Comparison of ENCODE assay signal across 25 cellular contexts in the genomic region with DNA sequence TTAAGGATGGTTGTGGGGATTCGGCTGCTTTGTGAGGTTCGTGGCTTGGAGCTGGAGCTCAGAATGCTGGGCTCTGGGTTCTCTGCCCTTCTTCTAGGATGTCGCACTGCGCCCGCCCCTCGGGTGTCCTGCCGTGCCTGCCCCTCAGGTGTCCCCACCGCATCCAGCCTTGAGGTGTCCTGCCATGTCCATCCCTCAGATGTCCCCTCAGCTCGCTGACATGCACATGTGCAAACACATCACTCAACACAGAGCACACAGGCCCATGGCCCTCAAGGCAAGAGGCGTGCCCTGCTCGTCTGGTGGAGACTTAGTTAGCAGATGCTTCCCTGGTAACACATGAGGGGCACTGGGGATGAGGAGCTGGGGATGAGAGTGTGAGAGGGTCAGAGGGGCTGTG.
DNase-seq lines count a peak whose midpoint lies in the region; ATAC-seq, FAIRE-seq and TF ChIP-seq lines count a peak whose summit lies in the region.
"Had no signal": no experiment of that assay in that cellular context is flagged by ENCODE, and none has a peak within 500 bp of the region (broad histone marks: within the 10 kb centered on the region; RNA-seq: fewer than 3 reads in every experiment).

No MANE protein-coding gene starts in this region.

- H3K4me3 ChIP-seq in bronchial epithelial cell (ENCODE audit: low read depth, low read length) (no peak overlapping the region), lower lobe of right lung (no peak overlapping the region)
- H3K4me3 ChIP-seq in CD8-positive, alpha-beta T cell (ENCODE audit: low read depth, low read length), result no peak overlapping the region

- ATAC-seq in lower lobe of right lung, result no peak
- no peak for ATAC-seq in CD8-positive, alpha-beta T cell
- ATAC-seq: HepG2, Panc1 had no signal

- no peaks in the 10 kb centered on the region for H3K36me3 ChIP-seq in bronchial epithelial cell (ENCODE audit: control insufficient read depth, insufficient read depth, low read length)
- no peaks in the 10 kb centered on the region for H3K36me3 ChIP-seq in lower lobe of right lung
- no peaks in the 10 kb centered on the region for H3K36me3 ChIP-seq in CD8-positive, alpha-beta T cell (ENCODE audit: insufficient read depth, low read length)

- no peak overlapping the region for H3K27ac Mint-ChIP-seq in CD8-positive, alpha-beta T cell
- H3K27ac Mint-ChIP-seq: B cell had no signal

- CTCF ChIA-PET in CD8-positive, alpha-beta T cell (lab: Charles Lee), result no interaction called here

- FAIRE-seq in bronchial epithelial cell (lab: Jason Lieb, UNC) (peak; percentile 81), urothelium cell line (lab: Jason Lieb, UNC) (peak; percentile 44)
- FAIRE-seq: GM18507, HepG2 had no signal

- H3K27ac ChIP-seq in lower lobe of right lung, result no peak overlapping the region
- H3K27ac ChIP-seq in CD8-positive, alpha-beta T cell (ENCODE audit: low read depth, low read length), result no peak overlapping the region
- H3K27ac ChIP-seq: 22Rv1, C4-2B, HL-60 had no signal

- POLR2A ChIA-PET in CD8-positive, alpha-beta T cell (lab: Charles Lee), result no interaction called here

- H3K27me3 ChIP-seq in bronchial epithelial cell (ENCODE audit: control insufficient read depth, insufficient read depth, low read length) (no peaks in the 10 kb centered on the region), lower lobe of right lung (ENCODE audit: low read depth) (no peaks in the 10 kb centered on the region)
- no peaks in the 10 kb centered on the region for H3K27me3 ChIP-seq in CD8-positive, alpha-beta T cell (ENCODE audit: insufficient read depth, low read length)

- H3K4me3 Mint-ChIP-seq in CD8-positive, alpha-beta T cell, result no peak overlapping the region
- H3K4me3 Mint-ChIP-seq: B cell had no signal

- H3K27me3 Mint-ChIP-seq in CD8-positive, alpha-beta T cell (ENCODE audit: low read depth), result no peaks in the 10 kb centered on the region
- H3K27me3 Mint-ChIP-seq: B cell had no signal

- DNase-seq in activated effector memory CD4-positive, alpha-beta T cell treated with anti-CD3 and anti-CD28 coated beads, Interleukin-2, amount 50 U/mL, for 16 hours, result peak; percentile 51
- no peak for DNase-seq in activated effector memory CD4-positive, alpha-beta T cell treated with Interleukin-2 at 50 U/mL for 16 hours
- DNase-seq in bronchial epithelial cell (ENCODE audit: low read depth), result no peak
- DNase-seq in lower lobe of right lung, result peak; percentile 41
- no peak for DNase-seq in urothelium cell line (ENCODE audit: low spot score)
- no peak for DNase-seq in activated T-cell treated with anti-CD3 and anti-CD28 coated beads, Interleukin-2, amount 50 U/mL, for 48 hours
- no peak for DNase-seq in CD8-positive, alpha-beta T cell
- DNase-seq in stimulated activated CD4-positive, alpha-beta T cell treated with anti-CD3 and anti-CD28 coated beads, Interleukin-15, amount 100 ng/mL, for 24 hours, result no peak
- DNase-seq: DMS153, H7, Karpas-422, NCI-H1092, NCI-H1417 treated with DMSO at 0.1 percent for 48 hours, NCI-H1694 treated with DMSO at 0.1 percent for 48 hours, NCI-H2081, NCI-H2227 treated with DMSO at 0.1 percent for 48 hours, NCI-H526 treated with DMSO at 0.1 percent for 48 hours, SIG-M5 had no signal

- peaks cover 2% of the 10 kb centered on the region for H3K4me1 Mint-ChIP-seq in CD8-positive, alpha-beta T cell (ENCODE audit: low read depth)

- no peak for TF ChIP-seq CTCF in bronchial epithelial cell (IDR thresholded peaks at IDR 0.05; ENCODE audit: insufficient read depth, low read length, severe bottlenecking)
- TF ChIP-seq CTCF in lower lobe of right lung (IDR thresholded peaks at IDR 0.05), result no peak
- no peak for TF ChIP-seq CTCF in CD8-positive, alpha-beta T cell (IDR thresholded peaks at IDR 0.05)

- intact Hi-C loops in lower lobe of right lung (cut with DNase I), result no loop called here
- intact Hi-C loops in CD8-positive, alpha-beta T cell (cut with DNase I, micrococcal nuclease), result no loop called here

- no peaks in the 10 kb centered on the region for H3K9me3 Mint-ChIP-seq in CD8-positive, alpha-beta T cell

- H3K9me3 ChIP-seq in lower lobe of right lung, result no peaks in the 10 kb centered on the region
- H3K9me3 ChIP-seq in CD8-positive, alpha-beta T cell (ENCODE audit: low read length), result no peaks in the 10 kb centered on the region

- peaks cover 10% of the 10 kb centered on the region for H3K36me3 Mint-ChIP-seq in CD8-positive, alpha-beta T cell

- H3K4me1 ChIP-seq in lower lobe of right lung, result no peaks in the 10 kb centered on the region
- no peaks in the 10 kb centered on the region for H3K4me1 ChIP-seq in CD8-positive, alpha-beta T cell (ENCODE audit: insufficient read depth, low read length)

Comparison
In these comparisons a context has a peak if more than half of its experiments do, and no peak if none do; other contexts are left out.
1. DNase-seq: peak in activated effector memory CD4-positive, alpha-beta T cell treated with anti-CD3 and anti-CD28 coated beads, Interleukin-2, amount 50 U/mL, for 16 hours (single experiment) and lower lobe of right lung (single experiment); none in activated effector memory CD4-positive, alpha-beta T cell treated with Interleukin-2 at 50 U/mL for 16 hours (single experiment), bronchial epithelial cell (single experiment), urothelium cell line (single experiment), activated T-cell treated with anti-CD3 and anti-CD28 coated beads, Interleukin-2, amount 50 U/mL, for 48 hours (0 of 2), CD8-positive, alpha-beta T cell (0 of 7) and stimulated activated CD4-positive, alpha-beta T cell treated with anti-CD3 and anti-CD28 coated beads, Interleukin-15, amount 100 ng/mL, for 24 hours (single experiment).